ENCODE assay signal across 8 cellular contexts in the genomic region with DNA sequence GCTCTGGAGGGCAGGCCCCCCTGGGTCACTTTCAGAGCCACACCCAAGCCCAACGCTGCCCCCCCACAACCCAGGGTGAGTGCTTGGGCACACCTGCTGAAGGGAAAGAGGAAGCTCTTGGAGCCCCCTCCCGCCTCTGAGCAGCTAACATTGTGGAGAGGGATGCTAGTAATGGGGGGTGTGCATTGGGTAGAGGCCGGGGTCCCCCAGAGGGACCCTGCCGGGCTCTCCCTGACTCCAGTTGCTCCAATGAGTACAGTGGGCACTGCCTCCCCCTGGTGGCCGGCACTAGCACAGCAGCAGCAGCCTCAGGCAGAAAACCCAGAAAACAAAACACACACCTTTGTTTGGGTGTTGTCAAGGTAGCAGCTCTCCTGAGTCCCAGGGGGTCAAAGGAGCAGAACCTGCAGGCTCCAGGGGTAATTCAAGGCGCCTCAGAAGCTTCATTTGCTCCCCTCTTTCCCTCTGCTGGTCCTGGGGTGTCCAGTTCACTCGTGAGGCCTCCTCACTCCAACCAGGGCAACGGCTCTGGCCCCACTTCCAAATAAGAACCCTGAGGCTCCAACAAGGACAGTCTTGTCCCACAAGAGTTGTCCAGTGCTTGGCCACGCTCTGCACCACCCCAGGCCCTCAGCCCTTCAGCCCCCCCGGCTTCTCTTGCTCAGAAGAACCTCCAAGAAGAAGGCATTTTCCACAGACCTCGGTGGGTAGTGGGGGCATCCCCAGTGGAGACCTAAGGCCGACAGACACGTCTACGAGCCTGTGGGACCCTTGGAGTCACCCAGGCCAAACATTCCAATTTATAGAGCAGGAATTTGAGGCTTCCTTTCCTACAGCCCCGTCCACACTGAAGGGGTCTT. TPM values are rescaled to one million over a fixed set of nuclear protein-coding genes. Genes with fewer than 3 reads are reported as not detected.
A peak's percentile ranks its signal among the peaks of the same experiment; 100 is the strongest.
DNase-seq lines count a peak whose midpoint lies in the region; ATAC-seq and TF ChIP-seq lines count a peak whose summit lies in the region.

No MANE protein-coding gene starts in this region.

- no peak overlapping the region for H4K8ac ChIP-seq in neuronal stem cell (ENCODE audit: low read depth, low read length)

- peak overlapping the region; percentile 98 for H3K23ac ChIP-seq in neuronal stem cell (ENCODE audit: low read depth, low read length, poor library complexity)

- peak overlapping the region; percentile 90 for H3K4me2 ChIP-seq in KMS-11
- peak overlapping the region; percentile 93 for H3K4me2 ChIP-seq in neuronal stem cell (ENCODE audit: insufficient read depth, low read length, poor library complexity, severe bottlenecking)

- H2BK12ac ChIP-seq in neuronal stem cell (ENCODE audit: low read length): no peak overlapping the region

- H3K9ac ChIP-seq in KMS-11 (peak overlapping the region; percentile 79), neuronal stem cell (ENCODE audit: low read depth, low read length, poor library complexity) (peak overlapping the region; percentile 99), subcutaneous abdominal adipose tissue (ENCODE audit: low read length in 5 of 5) (peak overlapping the region in 3 of 5 donors; percentile 76 to 89 (median 89))

- peak; percentile 50 for ATAC-seq in foreskin keratinocyte

- H3K4me3 ChIP-seq in KMS-11 (IDR thresholded peaks at IDR 0.05; ENCODE audit: insufficient read depth, low read depth, low read length) (peak overlapping the region; percentile 62), neuronal stem cell (ENCODE audit: low read length in 2 of 2) (peak overlapping the region; percentile 80 to 98), subcutaneous abdominal adipose tissue (ENCODE audit: low read depth in 1 of 5, low read length in 5 of 5) (peak overlapping the region; percentile 25 to 89 (median 77))

- peaks cover 23% of the 10 kb centered on the region for H3K79me1 ChIP-seq in neuronal stem cell (ENCODE audit: low read depth, low read length)

- peak overlapping the region; percentile 65 for H2BK120ac ChIP-seq in neuronal stem cell (ENCODE audit: low read depth, low read length)

- H2BK5ac ChIP-seq in neuronal stem cell (ENCODE audit: low read length): peak overlapping the region; percentile 97

- H2AK5ac ChIP-seq in neuronal stem cell (ENCODE audit: low read depth, low read length): peak overlapping the region; percentile 98

- POLR2A ChIA-PET in RWPE1 (lab: Yijun Ruan, JAX; ENCODE audit: low non-redundant PET): interaction anchor here (1.0 kb wide), 1 partner anchor 14 kb away, joined by 3 read pairs; no protein-coding TSS in a partner anchor

- no peak overlapping the region for H2AFZ ChIP-seq in KMS-11 (ENCODE audit: low read depth)
- peak overlapping the region; percentile 69 for H2AFZ ChIP-seq in neuronal stem cell (ENCODE audit: low read length)

- no peaks in the 10 kb centered on the region for H3K9me3 ChIP-seq in neuronal stem cell (replicated peaks in 1 of 2; ENCODE audit: control insufficient read depth in 2 of 2, insufficient read depth in 1 of 2, low read depth in 1 of 2, low read length in 2 of 2)
- H3K9me3 ChIP-seq in subcutaneous abdominal adipose tissue (ENCODE audit: control insufficient read depth in 5 of 5, low read length in 5 of 5): no peaks in the 10 kb centered on the region

- DNase-seq in ELF-1 (ENCODE audit: low read depth, low spot score) (peak; percentile 95), RWPE1 (ENCODE audit: low spot score) (peak; percentile 92), activated gamma-delta T cell treated with Interleukin-2 at 50 U/mL for 16 hours (peak; percentile 83), foreskin keratinocyte (peak; percentile 43 to 65), neuronal stem cell (ENCODE audit: low spot score) (peak; percentile 72), foreskin melanocyte (no peak)

- CTCF ChIA-PET in RWPE1 (lab: Yijun Ruan, JAX): interaction anchor here (0.6 to 3.1 kb wide), 35 partner anchors 10 to 389 kb away, joined by 3 to 33 read pairs (median 4); a partner anchor contains a TSS

- peak overlapping the region; percentile 91 for H3K27ac ChIP-seq in KMS-11
- H3K27ac ChIP-seq in RWPE1: peak overlapping the region; percentile 94
- H3K27ac ChIP-seq in foreskin keratinocyte: peak overlapping the region; percentile 46
- no peak overlapping the region for H3K27ac ChIP-seq in neuronal stem cell (replicated peaks; ENCODE audit: low read length)
- peak overlapping the region; percentile 54 for H3K27ac ChIP-seq in subcutaneous abdominal adipose tissue (ENCODE audit: low read depth, low read length)

- WGBS in neuronal stem cell (ENCODE audit: extremely low coverage in 2 of 2, insufficient read length in 2 of 2, insufficient replicate concordance in 1 of 2), 2 donors: no CpG with 5 or more reads among the region's 15 CpGs

- H4K20me1 ChIP-seq in KMS-11 (ENCODE audit: insufficient read depth): no peaks in the 10 kb centered on the region

- H2BK15ac ChIP-seq in neuronal stem cell (ENCODE audit: low read length): peak overlapping the region; percentile 54

- H3K14ac ChIP-seq in neuronal stem cell (ENCODE audit: low read length): peak overlapping the region; percentile 41

- TF ChIP-seq CTCF in KMS-11 (conservative IDR thresholded peaks at IDR 0.05; ENCODE audit: low read depth, low read length) (peak; percentile 88), RWPE1 (conservative IDR thresholded peaks at IDR 0.05; ENCODE audit: low read depth) (peak; percentile 100), foreskin keratinocyte (conservative IDR thresholded peaks at IDR 0.05) (peak; percentile 96)

- H3K27me3 ChIP-seq in KMS-11 (ENCODE audit: insufficient read depth, low read depth) (no peaks in the 10 kb centered on the region), foreskin keratinocyte (no peaks in the 10 kb centered on the region), neuronal stem cell (ENCODE audit: control insufficient read depth in 3 of 3, insufficient read depth in 3 of 3, low read depth in 1 of 3, low read length in 3 of 3) (peaks cover 0 to 2% (median 0%) of the 10 kb centered on the region in 3 experiments), subcutaneous abdominal adipose tissue (ENCODE audit: control insufficient read depth in 5 of 5, insufficient read depth in 4 of 5, low read length in 5 of 5) (no peaks in the 10 kb centered on the region)

- H3K4ac ChIP-seq in neuronal stem cell (ENCODE audit: low read length): no peak overlapping the region

- H3K36me3 ChIP-seq in KMS-11 (ENCODE audit: insufficient read depth) (no peaks in the 10 kb centered on the region), neuronal stem cell (replicated peaks in 1 of 2; ENCODE audit: control insufficient read depth in 2 of 2, insufficient read depth in 2 of 2, low read length in 2 of 2) (peaks cover 5 to 10% of the 10 kb centered on the region in 2 donors), subcutaneous abdominal adipose tissue (ENCODE audit: control insufficient read depth in 5 of 5, insufficient read depth in 5 of 5, low read length in 5 of 5) (no peaks in the 10 kb centered on the region)

- H4K91ac ChIP-seq in neuronal stem cell (ENCODE audit: low read depth, low read length, poor library complexity): no peak overlapping the region

- H3K79me2 ChIP-seq in KMS-11 (ENCODE audit: insufficient read depth, low read depth): peaks cover 37% of the 10 kb centered on the region

- H3K4me1 ChIP-seq in KMS-11 (ENCODE audit: low read depth, poor library complexity, severe bottlenecking): peaks cover 39% of the 10 kb centered on the region
- H3K4me1 ChIP-seq in foreskin keratinocyte: no peaks in the 10 kb centered on the region
- H3K4me1 ChIP-seq in neuronal stem cell (ENCODE audit: control insufficient read depth in 2 of 2, insufficient read depth in 1 of 2, low read depth in 1 of 2, low read length in 2 of 2): peaks cover 29 to 30% of the 10 kb centered on the region in 2 donors
- peaks cover 9 to 48% (median 44%) of the 10 kb centered on the region in 5 donors for H3K4me1 ChIP-seq in subcutaneous abdominal adipose tissue (ENCODE audit: control insufficient read depth in 5 of 5, insufficient read depth in 5 of 5, low read length in 5 of 5)

- peak overlapping the region; percentile 92 for H3K18ac ChIP-seq in neuronal stem cell (ENCODE audit: low read length)

RNA-seq across cellular contexts. Expression of a gene that starts 16.1 kb away (rescaled TPM):
- 1.7 and 3.0 TPM in 2 replicates for total RNA-seq in foreskin keratinocyte
- polyA plus RNA-seq in foreskin keratinocyte: 1.5 and 3.0 TPM in 2 replicates
- polyA plus RNA-seq in neuronal stem cell (2013, experiment 1 of 2): 2.2 TPM
- 1.8 TPM for polyA plus RNA-seq in neuronal stem cell (2013, experiment 2 of 2)

RNA-seq across cellular contexts. Expression of a gene that starts 26.6 kb away (rescaled TPM):
- total RNA-seq in foreskin keratinocyte: 15.9 and 18.0 TPM in 2 replicates
- 11.9 and 12.7 TPM in 2 replicates for polyA plus RNA-seq in foreskin keratinocyte
- 48.3 TPM for polyA plus RNA-seq in neuronal stem cell (2013, experiment 1 of 2)
- polyA plus RNA-seq in neuronal stem cell (2013, experiment 2 of 2): 47.0 TPM
